8 cellular contexts compared by ENCODE assay signal in genomic region chr3:194135806-194136518, GRCh38. TPM values are rescaled to one million over a fixed set of nuclear protein-coding genes. Genes with fewer than 3 reads are reported as not detected.
A peak's percentile ranks its signal among the peaks of the same experiment; 100 is the strongest.
DNase-seq lines count a peak whose midpoint lies in the region; ATAC-seq and TF ChIP-seq lines count a peak whose summit lies in the region.

TSS of gene HES1 (plus strand) at chr3:194136148. CDS start at chr3:194136381, 233 bp downstream.

- TF ChIP-seq CTCF in BE2C (IDR thresholded peaks at IDR 0.05; ENCODE audit: low read depth, low read length) (no peak), OCI-LY7 (conservative IDR thresholded peaks at IDR 0.05; ENCODE audit: low read length) (no peak), neural cell (IDR thresholded peaks at IDR 0.05; ENCODE audit: poor library complexity, severe bottlenecking) (no peak)

- CTCF ChIA-PET in OCI-LY7 (lab: Charles Lee; ENCODE audit: unreplicated experiment) = interaction anchor here (0.6 to 1.3 kb wide), 2 partner anchors 51 to 557 kb away, joined by 3 to 4 read pairs; no protein-coding TSS in a partner anchor

- DNase-seq in BE2C (peak; percentile 95), OCI-LY7 (ENCODE audit: low spot score) (peak; percentile 94), globus pallidus (ENCODE audit: low spot score) (peak; percentile 81), ureter (ENCODE audit: low spot score) (peak; percentile 95)
- peak; percentile 40 for DNase-seq in activated naive CD8-positive, alpha-beta T cell treated with anti-CD3 and anti-CD28 coated beads, Interleukin-2, amount 10 ng/mL, durations not matched to agents 7 days and 5 days

- peak within 1 kb of the TSS; percentile 74 for H3K4me3 ChIP-seq in BE2C (ENCODE audit: low read depth, low read length)
- peak within 1 kb of the TSS; percentile 84 for H3K4me3 ChIP-seq in OCI-LY7 (ENCODE audit: low read depth, low read length, poor library complexity, severe bottlenecking)
- peak within 1 kb of the TSS; percentile 78 for H3K4me3 ChIP-seq in neural cell (ENCODE audit: low read length)

- H3K4me3 Mint-ChIP-seq in IgD-negative memory B cell = peak within 1 kb of the TSS; percentile 86 to 96 (median 94)
- H3K4me3 Mint-ChIP-seq in activated naive CD8-positive, alpha-beta T cell treated with anti-CD3 and anti-CD28 coated beads, Interleukin-2, amount 10 ng/mL, durations not matched to agents 7 days and 5 days = peak within 1 kb of the TSS; percentile 83

- peak within 1 kb of the TSS; percentile 81 for H2AFZ ChIP-seq in OCI-LY7 (ENCODE audit: low read length)
- H2AFZ ChIP-seq in neural cell (ENCODE audit: low read depth, low read length) = peak within 1 kb of the TSS; percentile 24

- intact Hi-C loops in OCI-LY7 (cut with micrococcal nuclease; ENCODE audit: unreplicated experiment) = loop anchor here (1.0 to 5.0 kb wide), 7 partner anchors 32 to 469 kb away; no protein-coding TSS in a partner anchor

- H3K4me2 ChIP-seq in OCI-LY7 (ENCODE audit: low read length) (peak within 1 kb of the TSS; percentile 86), neural cell (ENCODE audit: low read length) (peak within 1 kb of the TSS; percentile 77)

- H3K27ac Mint-ChIP-seq in IgD-negative memory B cell = peak within 1 kb of the TSS; percentile 92 to 100 (median 98)
- peak within 1 kb of the TSS; percentile 75 for H3K27ac Mint-ChIP-seq in activated naive CD8-positive, alpha-beta T cell treated with anti-CD3 and anti-CD28 coated beads, Interleukin-2, amount 10 ng/mL, durations not matched to agents 7 days and 5 days

- no peaks in the 10 kb centered on the region for H4K20me1 ChIP-seq in OCI-LY7 (ENCODE audit: insufficient read depth, low read length)
- no peaks in the 10 kb centered on the region for H4K20me1 ChIP-seq in neural cell (ENCODE audit: insufficient read depth)

- H3K4me1 Mint-ChIP-seq in IgD-negative memory B cell = peaks cover 44 to 54% (median 48%) of the 10 kb centered on the region in 3 donors
- peaks cover 42% of the 10 kb centered on the region for H3K4me1 Mint-ChIP-seq in activated naive CD8-positive, alpha-beta T cell treated with anti-CD3 and anti-CD28 coated beads, Interleukin-2, amount 10 ng/mL, durations not matched to agents 7 days and 5 days

- peaks cover 11% of the 10 kb centered on the region for H3K4me1 ChIP-seq in BE2C
- H3K4me1 ChIP-seq in OCI-LY7 (ENCODE audit: insufficient read depth, low read length, poor library complexity, severe bottlenecking) = peaks cover 63% of the 10 kb centered on the region

- no peaks in the 10 kb centered on the region for H3K9me2 ChIP-seq in OCI-LY7 (ENCODE audit: insufficient read depth, low read length)
- no peaks in the 10 kb centered on the region for H3K9me2 ChIP-seq in neural cell (ENCODE audit: insufficient read depth, low read length)

- H3K27me3 Mint-ChIP-seq in IgD-negative memory B cell = peaks cover 21% of the 10 kb centered on the region
- peaks cover 84% of the 10 kb centered on the region for H3K27me3 Mint-ChIP-seq in activated naive CD8-positive, alpha-beta T cell treated with anti-CD3 and anti-CD28 coated beads, Interleukin-2, amount 10 ng/mL, durations not matched to agents 7 days and 5 days

- TF ChIP-seq RAD21 in neural cell (conservative IDR thresholded peaks at IDR 0.05) = no peak

- H3K9ac ChIP-seq in neural cell (ENCODE audit: low read length) = peak within 1 kb of the TSS; percentile 26

- H3F3A ChIP-seq in neural cell (ENCODE audit: insufficient read depth, low read length, poor library complexity, severe bottlenecking) = peaks cover 4% of the 10 kb centered on the region

- H3K79me2 ChIP-seq in OCI-LY7 (ENCODE audit: insufficient read depth, low read depth, low read length) = peaks cover 12% of the 10 kb centered on the region; the same call in 1 of the 2 replicates
- peaks cover 13% of the 10 kb centered on the region for H3K79me2 ChIP-seq in neural cell (replicated peaks; ENCODE audit: insufficient read depth, low read length)

- POLR2A ChIA-PET in OCI-LY7 (lab: Charles Lee) = interaction anchor here (0.7 to 9.0 kb wide), 11 partner anchors 29 to 498 kb away, joined by 3 to 172 read pairs (median 4); no protein-coding TSS in a partner anchor
- POLR2A ChIA-PET in activated naive CD8-positive, alpha-beta T cell treated with anti-CD3 and anti-CD28 coated beads, Interleukin-2, amount 10 ng/mL, durations not matched to agents 7 days and 5 days (lab: Charles Lee) = interaction anchor here (0.6 kb wide), 1 partner anchor 658 kb away, joined by 3 read pairs; no protein-coding TSS in a partner anchor

- H3K36me3 Mint-ChIP-seq in IgD-negative memory B cell = no peaks in the 10 kb centered on the region
- peaks cover 2% of the 10 kb centered on the region for H3K36me3 Mint-ChIP-seq in activated naive CD8-positive, alpha-beta T cell treated with anti-CD3 and anti-CD28 coated beads, Interleukin-2, amount 10 ng/mL, durations not matched to agents 7 days and 5 days

- TF ChIP-seq EP300 in neural cell (conservative IDR thresholded peaks at IDR 0.05; ENCODE audit: poor library complexity, severe bottlenecking) = no peak

- BruUV-seq in OCI-LY7 (replicated peaks; lab: Mats Ljungman, UMichigan) = TSS peak; percentile 75

- H3K27me3 ChIP-seq in BE2C = no peaks in the 10 kb centered on the region
- peaks cover 78% of the 10 kb centered on the region for H3K27me3 ChIP-seq in neural cell (ENCODE audit: insufficient read depth, low read depth, low read length)

- H3K27ac ChIP-seq in OCI-LY7 (ENCODE audit: low read depth, low read length, poor library complexity, severe bottlenecking) = peak within 1 kb of the TSS; percentile 75
- H3K27ac ChIP-seq in neural cell (ENCODE audit: low read length) = no peak within 1 kb of the TSS

- H3K9me3 ChIP-seq in BE2C (no peaks in the 10 kb centered on the region), OCI-LY7 (ENCODE audit: low read length) (no peaks in the 10 kb centered on the region), neural cell (ENCODE audit: low read length) (no peaks in the 10 kb centered on the region)

- peak; percentile 26 for ATAC-seq in GM18907 (IDR thresholded peaks at IDR 0.05; ENCODE audit: unreplicated experiment)
- no peak for ATAC-seq in activated naive CD8-positive, alpha-beta T cell treated with anti-CD3 and anti-CD28 coated beads, Interleukin-2, amount 10 ng/mL, durations not matched to agents 7 days and 5 days (ENCODE audit: low read depth)

- no peaks in the 10 kb centered on the region for H3K9me3 Mint-ChIP-seq in IgD-negative memory B cell
- H3K9me3 Mint-ChIP-seq in activated naive CD8-positive, alpha-beta T cell treated with anti-CD3 and anti-CD28 coated beads, Interleukin-2, amount 10 ng/mL, durations not matched to agents 7 days and 5 days = no peaks in the 10 kb centered on the region

- H3K36me3 ChIP-seq in BE2C = no peaks in the 10 kb centered on the region
- peaks cover 7% of the 10 kb centered on the region; the same call in 1 of the 2 replicates for H3K36me3 ChIP-seq in OCI-LY7 (ENCODE audit: insufficient read depth, low read length)
- H3K36me3 ChIP-seq in neural cell (ENCODE audit: insufficient read depth, low read length) = no peaks in the 10 kb centered on the region

TF ChIP-seq in neural cell, 6 proteins besides CTCF, POLR2A, EP300 and RAD21:
- TF ChIP-seq TAF1 (IDR thresholded peaks at IDR 0.05; ENCODE audit: low read depth) (peak; percentile 17), MXI1 (conservative IDR thresholded peaks at IDR 0.05; ENCODE audit: poor library complexity, severe bottlenecking) (peak; percentile 46), SMC3 (conservative IDR thresholded peaks at IDR 0.05; ENCODE audit: poor library complexity) (no peak)
- TF ChIP-seq, protein P1, sequence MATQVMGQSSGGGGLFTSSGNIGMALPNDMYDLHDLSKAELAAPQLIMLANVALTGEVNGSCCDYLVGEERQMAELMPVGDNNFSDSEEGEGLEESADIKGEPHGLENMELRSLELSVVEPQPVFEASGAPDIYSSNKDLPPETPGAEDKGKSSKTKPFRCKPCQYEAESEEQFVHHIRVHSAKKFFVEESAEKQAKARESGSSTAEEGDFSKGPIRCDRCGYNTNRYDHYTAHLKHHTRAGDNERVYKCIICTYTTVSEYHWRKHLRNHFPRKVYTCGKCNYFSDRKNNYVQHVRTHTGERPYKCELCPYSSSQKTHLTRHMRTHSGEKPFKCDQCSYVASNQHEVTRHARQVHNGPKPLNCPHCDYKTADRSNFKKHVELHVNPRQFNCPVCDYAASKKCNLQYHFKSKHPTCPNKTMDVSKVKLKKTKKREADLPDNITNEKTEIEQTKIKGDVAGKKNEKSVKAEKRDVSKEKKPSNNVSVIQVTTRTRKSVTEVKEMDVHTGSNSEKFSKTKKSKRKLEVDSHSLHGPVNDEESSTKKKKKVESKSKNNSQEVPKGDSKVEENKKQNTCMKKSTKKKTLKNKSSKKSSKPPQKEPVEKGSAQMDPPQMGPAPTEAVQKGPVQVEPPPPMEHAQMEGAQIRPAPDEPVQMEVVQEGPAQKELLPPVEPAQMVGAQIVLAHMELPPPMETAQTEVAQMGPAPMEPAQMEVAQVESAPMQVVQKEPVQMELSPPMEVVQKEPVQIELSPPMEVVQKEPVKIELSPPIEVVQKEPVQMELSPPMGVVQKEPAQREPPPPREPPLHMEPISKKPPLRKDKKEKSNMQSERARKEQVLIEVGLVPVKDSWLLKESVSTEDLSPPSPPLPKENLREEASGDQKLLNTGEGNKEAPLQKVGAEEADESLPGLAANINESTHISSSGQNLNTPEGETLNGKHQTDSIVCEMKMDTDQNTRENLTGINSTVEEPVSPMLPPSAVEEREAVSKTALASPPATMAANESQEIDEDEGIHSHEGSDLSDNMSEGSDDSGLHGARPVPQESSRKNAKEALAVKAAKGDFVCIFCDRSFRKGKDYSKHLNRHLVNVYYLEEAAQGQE (IDR thresholded peaks at IDR 0.05; ENCODE audit: borderline replicate concordance) = no peak

RNA-seq across cellular contexts. Expression of gene HES1, which starts in this region (rescaled TPM):
- 15.3 TPM for polyA plus RNA-seq in BE2C (2012; ENCODE audit: insufficient read depth, insufficient read length, low read depth)
- polyA plus RNA-seq in IgD-negative memory B cell (8.5 TPM), neural cell (0.25 TPM in 1 of 2 replicates, not detected in the other)
- total RNA-seq in OCI-LY7 (2014; rRNA removed; shearing (Covaris generic)) = 0.72 and 1.1 TPM in 2 replicates
- total RNA-seq in OCI-LY7 (2022) (3.0 and 3.4 TPM in 2 replicates), ureter (230 TPM)
- total RNA-seq in activated naive CD8-positive, alpha-beta T cell treated with anti-CD3 and anti-CD28 coated beads, Interleukin-2, amount 10 ng/mL, durations not matched to agents 7 days and 5 days = not detected
- 0.93 TPM in 1 of 2 replicates, not detected in the other for polyA minus RNA-seq in neural cell

Comparison
In these comparisons a context has a peak if more than half of its experiments do, and no peak if none do; other contexts are left out.
1. RNA of gene HES1 (total RNA-seq): 230 TPM in ureter (single experiment); 0.72 to 3.4 TPM in OCI-LY7 and not detected in activated naive CD8-positive, alpha-beta T cell treated with anti-CD3 and anti-CD28 coated beads, Interleukin-2, amount 10 ng/mL, durations not matched to agents 7 days and 5 days; every median in the first group is over 10 times any median in the second.
2. Peak in DNase-seq in activated naive CD8-positive, alpha-beta T cell treated with anti-CD3 and anti-CD28 coated beads, Interleukin-2, amount 10 ng/mL, durations not matched to agents 7 days and 5 days; RNA of the gene not detected or under 1 TPM.
3. DNase-seq: peak in every context shown above with its lines; median percentile 95 in BE2C; 95 in ureter; 94 in OCI-LY7; 81 in globus pallidus; 40 in activated naive CD8-positive, alpha-beta T cell treated with anti-CD3 and anti-CD28 coated beads, Interleukin-2, amount 10 ng/mL, durations not matched to agents 7 days and 5 days.
4. Peak in every context shown above with its lines, with median percentiles within 50 percentile points of each other: H3K4me3 ChIP-seq.